Comparison of ENCODE assay signal across 9 cellular contexts in the genomic region with DNA sequence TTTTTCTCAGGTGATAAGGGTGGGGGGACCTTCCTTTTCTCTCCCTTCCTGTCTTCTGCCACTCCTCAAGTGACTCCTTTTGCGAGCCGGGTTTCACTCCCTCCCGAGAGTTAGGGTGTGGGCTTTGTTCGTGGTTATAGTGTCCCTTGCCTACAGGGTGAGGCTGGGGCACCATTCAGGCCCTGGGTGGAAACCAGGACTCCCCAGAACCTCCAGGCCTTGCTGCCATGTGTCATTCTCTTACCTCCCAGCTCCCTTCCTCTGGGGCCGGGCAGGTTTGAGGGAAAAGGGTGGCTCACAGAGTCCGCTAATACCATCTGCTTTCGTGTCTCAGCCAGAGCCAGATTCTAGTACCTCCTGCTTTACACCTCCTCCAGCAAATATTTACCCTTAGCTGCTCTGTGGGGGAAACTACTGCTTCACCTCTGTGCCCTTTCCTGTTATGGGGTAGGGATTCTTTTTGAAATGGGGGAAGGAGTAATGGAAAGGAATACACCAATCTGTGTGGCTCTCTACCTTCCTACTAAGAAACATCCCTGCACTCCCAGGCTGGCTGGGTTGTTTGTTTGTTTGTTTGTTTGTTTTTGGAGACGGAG. TPM values are rescaled to one million over a fixed set of nuclear protein-coding genes. Genes with fewer than 3 reads are reported as not detected.
DNase-seq lines count a peak whose midpoint lies in the region; ATAC-seq and TF ChIP-seq lines count a peak whose summit lies in the region.
"Had no signal": no experiment of that assay in that cellular context is flagged by ENCODE, and none has a peak within 500 bp of the region (broad histone marks: within the 10 kb centered on the region; RNA-seq: fewer than 3 reads in every experiment).

No MANE protein-coding gene starts in this region.

- CTCF ChIA-PET in CD4-positive, alpha-beta memory T cell (lab: Charles Lee; ENCODE audit: partially characterized antibody), result interaction anchor here (1.0 kb wide), 1 partner anchor 43 kb away, joined by 3 read pairs; no protein-coding TSS in a partner anchor

- peaks cover 42 to 78% (median 61%) of the 10 kb centered on the region in 4 donors for H3K4me1 Mint-ChIP-seq in CD4-positive, alpha-beta memory T cell
- peaks cover 63% of the 10 kb centered on the region for H3K4me1 Mint-ChIP-seq in nephron

- no peaks in the 10 kb centered on the region for H3K9me3 ChIP-seq in CD4-positive, alpha-beta memory T cell (ENCODE audit: control insufficient read depth in 1 of 2, low read length in 2 of 2)

- H3K27me3 Mint-ChIP-seq in CD4-positive, alpha-beta memory T cell, result no peaks in the 10 kb centered on the region
- no peaks in the 10 kb centered on the region for H3K27me3 Mint-ChIP-seq in nephron (ENCODE audit: low read depth)

- H3K4me3 Mint-ChIP-seq in CD4-positive, alpha-beta memory T cell, result peak overlapping the region; percentile 91 to 98 (median 95)
- peak overlapping the region; percentile 96 to 98 (median 97) for H3K4me3 Mint-ChIP-seq in nephron

- H3K9me3 Mint-ChIP-seq in CD4-positive, alpha-beta memory T cell, result no peaks in the 10 kb centered on the region
- H3K9me3 Mint-ChIP-seq in nephron, result no peaks in the 10 kb centered on the region

- peaks cover 6 to 20% of the 10 kb centered on the region in 2 donors for H3K36me3 Mint-ChIP-seq in CD4-positive, alpha-beta memory T cell
- H3K36me3 Mint-ChIP-seq in nephron (ENCODE audit: low read depth), result no peaks in the 10 kb centered on the region

- intact Hi-C loops in CD4-positive, alpha-beta memory T cell (cut with micrococcal nuclease), result no loop called here

- POLR2A ChIA-PET in CD4-positive, alpha-beta memory T cell (lab: Charles Lee; ENCODE audit: partially characterized antibody), result interaction anchor here (0.6 to 1.7 kb wide), 2 partner anchors 19 to 31 kb away, joined by 3 to 5 read pairs; no protein-coding TSS in a partner anchor

- H3K27ac Mint-ChIP-seq in CD4-positive, alpha-beta memory T cell, result peak overlapping the region; percentile 17 to 85 (median 64)
- peak overlapping the region; percentile 93 to 98 (median 95) for H3K27ac Mint-ChIP-seq in nephron

- H3K4me1 ChIP-seq in CD4-positive, alpha-beta memory T cell (ENCODE audit: insufficient read depth, low read length), result peaks cover 73% of the 10 kb centered on the region

- no peak for DNase-seq in CD4-positive, alpha-beta memory T cell
- DNase-seq in NCI-H2171 treated with DMSO at 0.1 percent for 48 hours (lab: John Stamatoyannopoulos, UW) (peak; percentile 72), dermis blood vessel endothelial cell (peak; percentile 36), NCI-H524 treated with DMSO at 0.1 percent for 48 hours (lab: John Stamatoyannopoulos, UW) (no peak), cerebellar nuclear complex (lab: John Stamatoyannopoulos, UW) (no peak), globus pallidus (ENCODE audit: low spot score) (no peak)
- DNase-seq: foreskin melanocyte had no signal

- H3K27ac ChIP-seq in CD4-positive, alpha-beta memory T cell (ENCODE audit: low read depth, low read length), result no peak overlapping the region

- no peak for TF ChIP-seq CTCF in nephron (IDR thresholded peaks at IDR 0.05; ENCODE audit: unreplicated experiment in 3 of 3)

- no peaks in the 10 kb centered on the region for H3K27me3 ChIP-seq in CD4-positive, alpha-beta memory T cell (ENCODE audit: insufficient read depth, low read length)

- no peak overlapping the region for H3K4me3 ChIP-seq in CD4-positive, alpha-beta memory T cell (ENCODE audit: low read length in 2 of 2)

- H3K36me3 ChIP-seq in CD4-positive, alpha-beta memory T cell (ENCODE audit: insufficient read depth, low read length), result no peaks in the 10 kb centered on the region

- ATAC-seq in GM19023 (IDR thresholded peaks at IDR 0.05; ENCODE audit: unreplicated experiment), result no peak

RNA-seq across cellular contexts. Expression of a gene that starts 2.8 kb away (rescaled TPM):
- total RNA-seq in CD4-positive, alpha-beta memory T cell, result 100 to 1,000 TPM; 151 to 155 TPM
- 10 to 100 TPM in 1 of 2 donors, 1 to 10 TPM in 1; 4.0 to 24.4 TPM for polyA plus RNA-seq in CD4-positive, alpha-beta memory T cell
- 315 and 728 TPM in 2 replicates for total RNA-seq in dermis blood vessel endothelial cell

RNA-seq across cellular contexts. Expression of a gene that starts 31.3 kb away (rescaled TPM):
- total RNA-seq in CD4-positive, alpha-beta memory T cell, result 100 to 1,000 TPM; 320 to 340 TPM
- polyA plus RNA-seq in CD4-positive, alpha-beta memory T cell, result 100 to 1,000 TPM; 364 to 424 TPM
- total RNA-seq in dermis blood vessel endothelial cell, result 350 and 735 TPM in 2 replicates

RNA-seq across cellular contexts. Expression of a gene that starts 32.5 kb away (rescaled TPM):
- total RNA-seq in CD4-positive, alpha-beta memory T cell, result 100 to 1,000 TPM; 346 to 361 TPM
- polyA plus RNA-seq in CD4-positive, alpha-beta memory T cell, result 100 to 1,000 TPM; 142 to 177 TPM
- total RNA-seq in dermis blood vessel endothelial cell, result 0.09 TPM in 1 of 2 replicates, not detected in the other

Comparison
In these comparisons a context has a peak if more than half of its experiments do, and no peak if none do; other contexts are left out.
1. DNase-seq: peak in NCI-H2171 treated with DMSO at 0.1 percent for 48 hours (single experiment) and dermis blood vessel endothelial cell (single experiment); none in CD4-positive, alpha-beta memory T cell (0 of 5), NCI-H524 treated with DMSO at 0.1 percent for 48 hours (single experiment), cerebellar nuclear complex (0 of 2) and globus pallidus (single experiment).
2. RNA of a gene that starts 32.5 kb away (total RNA-seq): 346 to 361 TPM in CD4-positive, alpha-beta memory T cell; 0.09 TPM in dermis blood vessel endothelial cell; every median in the first group is over 100 times any median in the second.